ENCODE assay signal across 15 cellular contexts in the genomic region with DNA sequence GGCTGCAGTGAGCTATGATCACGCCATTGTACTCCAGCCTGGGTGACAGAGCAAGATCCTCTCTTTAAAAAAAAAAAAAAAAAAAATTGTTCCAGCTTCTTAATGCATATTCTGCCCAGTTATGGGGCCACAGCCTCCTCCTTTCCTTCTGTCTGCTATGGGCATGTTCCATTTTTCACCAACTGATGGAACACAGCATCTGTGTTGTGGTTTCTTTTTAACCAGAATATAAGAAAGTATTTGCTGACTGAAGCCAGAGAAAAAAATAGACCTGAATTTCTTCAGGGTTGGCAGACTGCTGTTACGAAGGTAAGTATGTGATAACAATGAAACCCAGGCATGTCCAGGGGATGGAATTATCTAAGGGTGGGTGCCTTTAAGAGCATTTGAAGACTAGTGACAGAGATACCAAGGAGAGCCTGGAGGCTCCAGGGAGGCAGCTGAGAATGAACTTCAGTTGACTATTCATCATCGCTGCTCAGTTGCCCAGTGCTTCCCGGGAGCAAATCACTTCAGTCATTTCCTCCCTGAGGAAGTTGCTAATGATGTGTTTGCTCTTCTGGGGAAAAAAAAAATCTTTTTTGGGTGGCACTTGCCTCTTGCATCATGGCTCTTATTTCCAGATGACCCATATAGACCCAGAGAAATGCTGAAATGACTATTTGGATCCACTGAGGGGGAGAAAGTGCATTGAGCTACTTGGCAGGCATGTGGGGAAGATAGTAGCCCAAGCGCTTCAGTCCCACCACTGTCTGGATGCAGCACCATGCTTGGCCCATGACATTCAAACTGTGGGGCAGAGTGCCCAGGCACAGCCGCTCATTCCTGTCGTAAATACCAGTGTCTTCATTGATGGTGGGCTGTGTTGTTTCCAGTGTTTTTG.
"Had no signal": no experiment of that assay in that cellular context is flagged by ENCODE, and none has a peak within 500 bp of the region (broad histone marks: within the 10 kb centered on the region; RNA-seq: fewer than 3 reads in every experiment).

No MANE protein-coding gene starts in this region.

- H3K27ac ChIP-seq: colonic mucosa, heart right ventricle, psoas muscle, tibial artery had no signal

- H3K4me3 Mint-ChIP-seq: activated CD4-positive, alpha-beta memory T cell treated with anti-CD3 and anti-CD28 coated beads for 36 hours; activated naive CD4-positive, alpha-beta T cell treated with anti-CD3 and anti-CD28 coated beads, Interleukin-2, amount 50 U/mL, for 24 hours; nephron had no signal

- H3K9me3 Mint-ChIP-seq: activated CD4-positive, alpha-beta memory T cell treated with anti-CD3 and anti-CD28 coated beads for 36 hours; activated naive CD4-positive, alpha-beta T cell treated with anti-CD3 and anti-CD28 coated beads, Interleukin-2, amount 50 U/mL, for 24 hours; activated T-helper 2 cell treated with anti-CD3 and anti-CD28 coated beads, Interferon-gamma antibody, Interleukin-2, Interleukin-4, amounts not matched to agents 10 μg/mL and 5 μg/mL and 100 μg/mL, durations not matched to agents 14 hours and 24 hours and 36 hours; nephron had no signal

- H3K27ac Mint-ChIP-seq: activated CD4-positive, alpha-beta memory T cell treated with anti-CD3 and anti-CD28 coated beads for 36 hours; activated naive CD4-positive, alpha-beta T cell treated with anti-CD3 and anti-CD28 coated beads, Interleukin-2, amount 50 U/mL, for 24 hours; activated T-helper 2 cell treated with anti-CD3 and anti-CD28 coated beads, Interferon-gamma antibody, Interleukin-2, Interleukin-4, amounts not matched to agents 10 μg/mL and 5 μg/mL and 100 μg/mL, durations not matched to agents 14 hours and 24 hours and 36 hours; nephron had no signal

- DNase-seq: activated CD4-positive, alpha-beta memory T cell treated with anti-CD3 and anti-CD28 coated beads for 36 hours; activated CD4-positive, CD25-positive, alpha-beta regulatory T cell treated with anti-CD3 and anti-CD28 coated beads, Interleukin-2, amount 50 U/mL, for 72 hours; activated CD8-positive, alpha-beta memory T cell treated with anti-CD3 and anti-CD28 coated beads, Interleukin-2, amount 50 U/mL, for 4 hours; caudate nucleus; colonic mucosa; heart right ventricle; mucosa of descending colon; occipital lobe; psoas muscle; stimulated activated CD4-positive, alpha-beta T cell treated with anti-CD3 and anti-CD28 coated beads, Interleukin-4, amount 100 ng/mL, for 1 hour; stimulated activated CD8-positive, alpha-beta memory T cell treated with anti-CD3 and anti-CD28 coated beads, Interleukin-4, amount 100 ng/mL, for 48 hours; tibial artery had no signal

- H3K36me3 ChIP-seq: colonic mucosa had no signal

- H3K27me3 Mint-ChIP-seq: activated CD4-positive, alpha-beta memory T cell treated with anti-CD3 and anti-CD28 coated beads for 36 hours; activated naive CD4-positive, alpha-beta T cell treated with anti-CD3 and anti-CD28 coated beads, Interleukin-2, amount 50 U/mL, for 24 hours had no signal

- H3K9me3 ChIP-seq: colonic mucosa, heart right ventricle, mucosa of descending colon, psoas muscle, tibial artery had no signal

- H3K27me3 ChIP-seq: colonic mucosa, heart right ventricle, tibial artery had no signal

- H3K4me1 ChIP-seq: colonic mucosa, heart right ventricle, psoas muscle, tibial artery had no signal

- H3K4me1 Mint-ChIP-seq: activated naive CD4-positive, alpha-beta T cell treated with anti-CD3 and anti-CD28 coated beads, Interleukin-2, amount 50 U/mL, for 24 hours; nephron had no signal

- H3K4me3 ChIP-seq: colonic mucosa, heart right ventricle, mucosa of descending colon, psoas muscle, tibial artery had no signal
